In genomic region chr2:180125245-180125962, GRCh38 we compare ENCODE assay signal across 1 cellular context.
TF ChIP-seq lines count a peak whose summit lies in the region.

No MANE protein-coding gene starts in this region.

TF ChIP-seq in HepG2, 621 proteins besides CTCF, POLR2A, EP300 and RAD21 (continued from another document and continues in another):
- TF ChIP-seq ZNF407 (CRISPR knock-in tag; IDR thresholded peaks at IDR 0.05; ENCODE audit: not compliant biosample characterization) (no peak), ZFX (CRISPR knock-in tag; IDR thresholded peaks at IDR 0.05; ENCODE audit: low read depth) (no peak), CENPBD1 (CRISPR knock-in tag; IDR thresholded peaks at IDR 0.05; ENCODE audit: borderline replicate concordance, low read depth) (no peak), NFYC (CRISPR knock-in tag; IDR thresholded peaks at IDR 0.05) (peak; percentile 26; the same call in 1 of the 2 replicates), HOMEZ (CRISPR knock-in tag; IDR thresholded peaks at IDR 0.05; ENCODE audit: low read depth) (peak; percentile 56; the same call in 1 of the 2 replicates), TFE3 (CRISPR knock-in tag; IDR thresholded peaks at IDR 0.05) (no peak), TFDP2 (CRISPR knock-in tag; IDR thresholded peaks at IDR 0.05) (no peak), ZNF17 (CRISPR knock-in tag; IDR thresholded peaks at IDR 0.05) (no peak), MBD4 (IDR thresholded peaks at IDR 0.05; ENCODE audit: borderline replicate concordance, low read length) (no peak), STAG1 (CRISPR knock-in tag; IDR thresholded peaks at IDR 0.05) (peak; percentile 66), MEF2D (CRISPR knock-in tag; IDR thresholded peaks at IDR 0.05) (no peak), NKX3-1 (CRISPR knock-in tag; IDR thresholded peaks at IDR 0.05) (no peak), ZNF446 (CRISPR knock-in tag; IDR thresholded peaks at IDR 0.05) (no peak), ZNF766 (CRISPR knock-in tag; IDR thresholded peaks at IDR 0.05; ENCODE audit: borderline replicate concordance) (no peak), HMGXB4 (CRISPR knock-in tag; IDR thresholded peaks at IDR 0.05; ENCODE audit: borderline replicate concordance in 1 of 2, low read depth in 1 of 2) (peak in 1 of 2 experiments; percentile 41; a peak in 1 of 4 replicates), NFAT5 (CRISPR knock-in tag; IDR thresholded peaks at IDR 0.05) (no peak), MIER2 (CRISPR knock-in tag; IDR thresholded peaks at IDR 0.05) (no peak), ZBTB1 (CRISPR knock-in tag; IDR thresholded peaks at IDR 0.05; ENCODE audit: borderline replicate concordance) (no peak), ZC3H13 (CRISPR knock-in tag; IDR thresholded peaks at IDR 0.05) (no peak), SOX6 (IDR thresholded peaks at IDR 0.05) (no peak), SOX6 (CRISPR knock-in tag; IDR thresholded peaks at IDR 0.05) (0 out of 2 replicates have a peak, but pooled peaks have one; percentile 14), PRDM10 (CRISPR knock-in tag; IDR thresholded peaks at IDR 0.05; ENCODE audit: low read depth) (no peak), XRCC5 (optimal IDR thresholded peaks at IDR 0.05; ENCODE audit: low read length) (peak; percentile 57), NFYB (CRISPR knock-in tag; IDR thresholded peaks at IDR 0.05) (peak; percentile 61; the same call in 1 of the 2 replicates), CBX1 (IDR thresholded peaks at IDR 0.05; ENCODE audit: low read depth) (no peak), ATF7 (IDR thresholded peaks at IDR 0.05) (no peak), ATF7 (CRISPR knock-in tag; IDR thresholded peaks at IDR 0.05) (no peak), ZNF709 (CRISPR knock-in tag; IDR thresholded peaks at IDR 0.05) (no peak), ZBTB21 (CRISPR knock-in tag; IDR thresholded peaks at IDR 0.05) (no peak), SETDB1 (CRISPR knock-in tag; IDR thresholded peaks at IDR 0.05; ENCODE audit: borderline replicate concordance) (no peak), SMC3 (IDR thresholded peaks at IDR 0.05; ENCODE audit: low read length) (peak; percentile 79), ZFP1 (CRISPR knock-in tag; IDR thresholded peaks at IDR 0.05) (no peak), MXD3 (CRISPR knock-in tag; IDR thresholded peaks at IDR 0.05) (no peak)
